1 cellular context compared by ENCODE assay signal in the genomic region with DNA sequence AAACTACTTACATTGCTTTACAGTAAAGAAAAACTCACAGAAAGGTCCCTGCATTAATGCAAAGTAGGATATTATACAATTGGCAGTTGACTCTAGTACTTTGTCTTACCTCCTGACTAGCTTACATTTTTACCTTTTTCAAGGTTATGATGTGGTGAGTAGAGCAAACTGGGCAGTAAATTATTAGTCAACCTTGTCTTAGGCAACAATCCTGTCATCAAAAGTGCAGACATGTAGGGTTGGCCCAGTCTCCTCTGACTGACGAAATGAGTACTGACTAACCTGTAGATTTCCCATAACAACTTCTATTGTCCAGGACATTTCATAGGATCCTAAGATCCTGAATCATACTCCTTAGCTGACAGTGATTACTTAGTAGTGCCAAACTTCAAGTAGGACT.
TF ChIP-seq lines count a peak whose summit lies in the region.

No MANE protein-coding gene starts in this region.

TF ChIP-seq in HepG2, 621 proteins besides CTCF, POLR2A, EP300 and RAD21 (continued from another document and continues in another):
- TF ChIP-seq ZFY (CRISPR knock-in tag; IDR thresholded peaks at IDR 0.05) (no peak), JDP2 (CRISPR knock-in tag; IDR thresholded peaks at IDR 0.05; ENCODE audit: borderline replicate concordance) (no peak), BCL6 (CRISPR knock-in tag; IDR thresholded peaks at IDR 0.05) (peak; percentile 80), SCMH1 (CRISPR knock-in tag; IDR thresholded peaks at IDR 0.05; ENCODE audit: borderline replicate concordance) (no peak), YEATS2 (CRISPR knock-in tag; IDR thresholded peaks at IDR 0.05; ENCODE audit: borderline replicate concordance) (no peak), FOXP1 (IDR thresholded peaks at IDR 0.05) (no peak), FOXP1 (CRISPR knock-in tag; IDR thresholded peaks at IDR 0.05) (peak; percentile 43), SMYD3 (CRISPR knock-in tag; IDR thresholded peaks at IDR 0.05) (0 out of 2 replicates have a peak, but pooled peaks have one; percentile 56), HMG20A (CRISPR knock-in tag; IDR thresholded peaks at IDR 0.05; ENCODE audit: borderline replicate concordance) (peak; percentile 69), PCBP1 (IDR thresholded peaks at IDR 0.05; ENCODE audit: borderline replicate concordance, low read depth, low read length) (no peak), SAP130 (CRISPR knock-in tag; IDR thresholded peaks at IDR 0.05; ENCODE audit: low read depth) (peak; percentile 54), TBX2 (CRISPR knock-in tag; IDR thresholded peaks at IDR 0.05; ENCODE audit: borderline replicate concordance) (peak; percentile 50; the same call in 1 of the 2 replicates), FLYWCH1 (CRISPR knock-in tag; IDR thresholded peaks at IDR 0.05) (no peak), ARNTL (CRISPR knock-in tag; IDR thresholded peaks at IDR 0.05) (no peak), ZNF747 (CRISPR knock-in tag; IDR thresholded peaks at IDR 0.05; ENCODE audit: borderline replicate concordance) (no peak), MTA3 (CRISPR knock-in tag; IDR thresholded peaks at IDR 0.05) (no peak), ZNF83 (CRISPR knock-in tag; IDR thresholded peaks at IDR 0.05; ENCODE audit: borderline replicate concordance) (no peak), GFI1 (CRISPR knock-in tag; IDR thresholded peaks at IDR 0.05; ENCODE audit: borderline replicate concordance) (peak; percentile 65), RXRA (CRISPR knock-in tag; IDR thresholded peaks at IDR 0.05) (no peak), RBM39 (IDR thresholded peaks at IDR 0.05; ENCODE audit: low read depth, low read length, poor library complexity, severe bottlenecking) (no peak), ZNF260 (CRISPR knock-in tag; IDR thresholded peaks at IDR 0.05; ENCODE audit: borderline replicate concordance, low read depth) (no peak), KLF13 (CRISPR knock-in tag; IDR thresholded peaks at IDR 0.05) (no peak), ZBTB8A (CRISPR knock-in tag; IDR thresholded peaks at IDR 0.05; ENCODE audit: borderline replicate concordance, low read depth) (no peak), RCOR2 (CRISPR knock-in tag; IDR thresholded peaks at IDR 0.05) (peak; percentile 72), YEATS4 (CRISPR knock-in tag; IDR thresholded peaks at IDR 0.05; ENCODE audit: borderline replicate concordance) (peak; percentile 30; the same call in 1 of the 2 replicates), KDM5B (CRISPR knock-in tag; IDR thresholded peaks at IDR 0.05; ENCODE audit: borderline replicate concordance) (no peak), EHMT2 (IDR thresholded peaks at IDR 0.05; ENCODE audit: borderline replicate concordance, low read depth, low read length) (peak; percentile 77; the same call in 1 of the 2 replicates), ETV5 (CRISPR knock-in tag; IDR thresholded peaks at IDR 0.05; ENCODE audit: borderline replicate concordance) (no peak), NCOR1 (IDR thresholded peaks at IDR 0.05; ENCODE audit: borderline replicate concordance, low read length) (peak; percentile 52; the same call in 1 of the 2 replicates), CBX1 (IDR thresholded peaks at IDR 0.05; ENCODE audit: low read depth) (no peak), RARA (CRISPR knock-in tag; IDR thresholded peaks at IDR 0.05) (peak; percentile 63), ARNT2 (CRISPR knock-in tag; IDR thresholded peaks at IDR 0.05; ENCODE audit: low read depth) (no peak), NFE2L2 (IDR thresholded peaks at IDR 0.05; ENCODE audit: low read length) (no peak), ZSCAN12 (CRISPR knock-in tag; IDR thresholded peaks at IDR 0.05) (no peak), ZNF549 (CRISPR knock-in tag; IDR thresholded peaks at IDR 0.05) (no peak), TARDBP (CRISPR knock-in tag; IDR thresholded peaks at IDR 0.05) (peak; percentile 58; the same call in 1 of the 2 replicates), FOXJ3 (CRISPR knock-in tag; IDR thresholded peaks at IDR 0.05; ENCODE audit: borderline replicate concordance) (peak; percentile 37; the same call in 1 of the 2 replicates), RFX5 (IDR thresholded peaks at IDR 0.05; ENCODE audit: low read depth, low read length) (no peak), SIX1 (CRISPR knock-in tag; IDR thresholded peaks at IDR 0.05; ENCODE audit: borderline replicate concordance) (no peak), CEBPB (IDR thresholded peaks at IDR 0.05; ENCODE audit: borderline replicate concordance, low read depth, low read length) (peak; percentile 95), ZKSCAN8 (CRISPR knock-in tag; IDR thresholded peaks at IDR 0.05; ENCODE audit: borderline replicate concordance) (peak; percentile 18; the same call in 1 of the 2 replicates)
- TF ChIP-seq, protein P1, sequence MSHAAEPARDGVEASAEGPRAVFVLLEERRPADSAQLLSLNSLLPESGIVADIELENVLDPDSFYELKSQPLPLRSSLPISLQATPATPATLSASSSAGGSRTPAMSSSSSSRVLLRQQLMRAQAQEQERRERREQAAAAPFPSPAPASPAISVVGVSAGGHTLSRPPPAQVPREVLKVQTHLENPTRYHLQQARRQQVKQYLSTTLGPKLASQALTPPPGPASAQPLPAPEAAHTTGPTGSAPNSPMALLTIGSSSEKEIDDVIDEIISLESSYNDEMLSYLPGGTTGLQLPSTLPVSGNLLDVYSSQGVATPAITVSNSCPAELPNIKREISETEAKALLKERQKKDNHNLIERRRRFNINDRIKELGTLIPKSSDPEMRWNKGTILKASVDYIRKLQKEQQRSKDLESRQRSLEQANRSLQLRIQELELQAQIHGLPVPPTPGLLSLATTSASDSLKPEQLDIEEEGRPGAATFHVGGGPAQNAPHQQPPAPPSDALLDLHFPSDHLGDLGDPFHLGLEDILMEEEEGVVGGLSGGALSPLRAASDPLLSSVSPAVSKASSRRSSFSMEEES (CRISPR knock-in tag; IDR thresholded peaks at IDR 0.05) = peak; percentile 64; the same call in 1 of the 2 replicates
- TF ChIP-seq, protein P2, sequence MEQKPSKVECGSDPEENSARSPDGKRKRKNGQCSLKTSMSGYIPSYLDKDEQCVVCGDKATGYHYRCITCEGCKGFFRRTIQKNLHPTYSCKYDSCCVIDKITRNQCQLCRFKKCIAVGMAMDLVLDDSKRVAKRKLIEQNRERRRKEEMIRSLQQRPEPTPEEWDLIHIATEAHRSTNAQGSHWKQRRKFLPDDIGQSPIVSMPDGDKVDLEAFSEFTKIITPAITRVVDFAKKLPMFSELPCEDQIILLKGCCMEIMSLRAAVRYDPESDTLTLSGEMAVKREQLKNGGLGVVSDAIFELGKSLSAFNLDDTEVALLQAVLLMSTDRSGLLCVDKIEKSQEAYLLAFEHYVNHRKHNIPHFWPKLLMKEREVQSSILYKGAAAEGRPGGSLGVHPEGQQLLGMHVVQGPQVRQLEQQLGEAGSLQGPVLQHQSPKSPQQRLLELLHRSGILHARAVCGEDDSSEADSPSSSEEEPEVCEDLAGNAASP (CRISPR knock-in tag; IDR thresholded peaks at IDR 0.05; ENCODE audit: borderline replicate concordance) = peak; percentile 51; the same call in 1 of the 2 replicates
- TF ChIP-seq, protein P3, sequence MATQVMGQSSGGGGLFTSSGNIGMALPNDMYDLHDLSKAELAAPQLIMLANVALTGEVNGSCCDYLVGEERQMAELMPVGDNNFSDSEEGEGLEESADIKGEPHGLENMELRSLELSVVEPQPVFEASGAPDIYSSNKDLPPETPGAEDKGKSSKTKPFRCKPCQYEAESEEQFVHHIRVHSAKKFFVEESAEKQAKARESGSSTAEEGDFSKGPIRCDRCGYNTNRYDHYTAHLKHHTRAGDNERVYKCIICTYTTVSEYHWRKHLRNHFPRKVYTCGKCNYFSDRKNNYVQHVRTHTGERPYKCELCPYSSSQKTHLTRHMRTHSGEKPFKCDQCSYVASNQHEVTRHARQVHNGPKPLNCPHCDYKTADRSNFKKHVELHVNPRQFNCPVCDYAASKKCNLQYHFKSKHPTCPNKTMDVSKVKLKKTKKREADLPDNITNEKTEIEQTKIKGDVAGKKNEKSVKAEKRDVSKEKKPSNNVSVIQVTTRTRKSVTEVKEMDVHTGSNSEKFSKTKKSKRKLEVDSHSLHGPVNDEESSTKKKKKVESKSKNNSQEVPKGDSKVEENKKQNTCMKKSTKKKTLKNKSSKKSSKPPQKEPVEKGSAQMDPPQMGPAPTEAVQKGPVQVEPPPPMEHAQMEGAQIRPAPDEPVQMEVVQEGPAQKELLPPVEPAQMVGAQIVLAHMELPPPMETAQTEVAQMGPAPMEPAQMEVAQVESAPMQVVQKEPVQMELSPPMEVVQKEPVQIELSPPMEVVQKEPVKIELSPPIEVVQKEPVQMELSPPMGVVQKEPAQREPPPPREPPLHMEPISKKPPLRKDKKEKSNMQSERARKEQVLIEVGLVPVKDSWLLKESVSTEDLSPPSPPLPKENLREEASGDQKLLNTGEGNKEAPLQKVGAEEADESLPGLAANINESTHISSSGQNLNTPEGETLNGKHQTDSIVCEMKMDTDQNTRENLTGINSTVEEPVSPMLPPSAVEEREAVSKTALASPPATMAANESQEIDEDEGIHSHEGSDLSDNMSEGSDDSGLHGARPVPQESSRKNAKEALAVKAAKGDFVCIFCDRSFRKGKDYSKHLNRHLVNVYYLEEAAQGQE (IDR thresholded peaks at IDR 0.05; ENCODE audit: borderline replicate concordance in 1 of 2, low read depth in 1 of 2, low read length in 2 of 2) = no peak
- TF ChIP-seq, protein P4, sequence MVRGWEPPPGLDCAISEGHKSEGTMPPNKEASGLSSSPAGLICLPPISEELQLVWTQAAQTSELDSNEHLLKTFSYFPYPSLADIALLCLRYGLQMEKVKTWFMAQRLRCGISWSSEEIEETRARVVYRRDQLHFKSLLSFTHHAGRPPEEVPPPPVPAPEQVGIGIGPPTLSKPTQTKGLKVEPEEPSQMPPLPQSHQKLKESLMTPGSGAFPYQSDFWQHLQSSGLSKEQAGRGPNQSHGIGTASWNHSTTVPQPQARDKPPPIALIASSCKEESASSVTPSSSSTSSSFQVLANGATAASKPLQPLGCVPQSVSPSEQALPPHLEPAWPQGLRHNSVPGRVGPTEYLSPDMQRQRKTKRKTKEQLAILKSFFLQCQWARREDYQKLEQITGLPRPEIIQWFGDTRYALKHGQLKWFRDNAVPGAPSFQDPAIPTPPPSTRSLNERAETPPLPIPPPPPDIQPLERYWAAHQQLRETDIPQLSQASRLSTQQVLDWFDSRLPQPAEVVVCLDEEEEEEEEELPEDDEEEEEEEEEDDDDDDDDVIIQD (CRISPR knock-in tag; IDR thresholded peaks at IDR 0.05; ENCODE audit: low read depth) = peak; percentile 96
- TF ChIP-seq, protein P5, sequence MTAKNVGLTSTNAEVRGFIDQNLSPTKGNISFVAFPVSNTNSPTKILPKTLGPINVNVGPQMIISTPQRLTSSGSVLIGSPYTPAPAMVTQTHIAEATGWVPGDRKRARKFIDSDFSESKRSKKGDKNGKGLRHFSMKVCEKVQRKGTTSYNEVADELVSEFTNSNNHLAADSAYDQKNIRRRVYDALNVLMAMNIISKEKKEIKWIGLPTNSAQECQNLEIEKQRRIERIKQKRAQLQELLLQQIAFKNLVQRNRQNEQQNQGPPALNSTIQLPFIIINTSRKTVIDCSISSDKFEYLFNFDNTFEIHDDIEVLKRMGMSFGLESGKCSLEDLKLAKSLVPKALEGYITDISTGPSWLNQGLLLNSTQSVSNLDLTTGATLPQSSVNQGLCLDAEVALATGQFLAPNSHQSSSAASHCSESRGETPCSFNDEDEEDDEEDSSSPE (CRISPR knock-in tag; IDR thresholded peaks at IDR 0.05) = no peak
- TF ChIP-seq, protein P6, sequence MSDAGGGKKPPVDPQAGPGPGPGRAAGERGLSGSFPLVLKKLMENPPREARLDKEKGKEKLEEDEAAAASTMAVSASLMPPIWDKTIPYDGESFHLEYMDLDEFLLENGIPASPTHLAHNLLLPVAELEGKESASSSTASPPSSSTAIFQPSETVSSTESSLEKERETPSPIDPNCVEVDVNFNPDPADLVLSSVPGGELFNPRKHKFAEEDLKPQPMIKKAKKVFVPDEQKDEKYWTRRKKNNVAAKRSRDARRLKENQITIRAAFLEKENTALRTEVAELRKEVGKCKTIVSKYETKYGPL (CRISPR knock-in tag; IDR thresholded peaks at IDR 0.05) = peak; percentile 87; the same call in 1 of the 2 replicates
- TF ChIP-seq, protein P7, sequence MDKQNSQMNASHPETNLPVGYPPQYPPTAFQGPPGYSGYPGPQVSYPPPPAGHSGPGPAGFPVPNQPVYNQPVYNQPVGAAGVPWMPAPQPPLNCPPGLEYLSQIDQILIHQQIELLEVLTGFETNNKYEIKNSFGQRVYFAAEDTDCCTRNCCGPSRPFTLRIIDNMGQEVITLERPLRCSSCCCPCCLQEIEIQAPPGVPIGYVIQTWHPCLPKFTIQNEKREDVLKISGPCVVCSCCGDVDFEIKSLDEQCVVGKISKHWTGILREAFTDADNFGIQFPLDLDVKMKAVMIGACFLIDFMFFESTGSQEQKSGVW (CRISPR knock-in tag; IDR thresholded peaks at IDR 0.05; ENCODE audit: borderline replicate concordance) = no peak
- TF ChIP-seq, protein P8, sequence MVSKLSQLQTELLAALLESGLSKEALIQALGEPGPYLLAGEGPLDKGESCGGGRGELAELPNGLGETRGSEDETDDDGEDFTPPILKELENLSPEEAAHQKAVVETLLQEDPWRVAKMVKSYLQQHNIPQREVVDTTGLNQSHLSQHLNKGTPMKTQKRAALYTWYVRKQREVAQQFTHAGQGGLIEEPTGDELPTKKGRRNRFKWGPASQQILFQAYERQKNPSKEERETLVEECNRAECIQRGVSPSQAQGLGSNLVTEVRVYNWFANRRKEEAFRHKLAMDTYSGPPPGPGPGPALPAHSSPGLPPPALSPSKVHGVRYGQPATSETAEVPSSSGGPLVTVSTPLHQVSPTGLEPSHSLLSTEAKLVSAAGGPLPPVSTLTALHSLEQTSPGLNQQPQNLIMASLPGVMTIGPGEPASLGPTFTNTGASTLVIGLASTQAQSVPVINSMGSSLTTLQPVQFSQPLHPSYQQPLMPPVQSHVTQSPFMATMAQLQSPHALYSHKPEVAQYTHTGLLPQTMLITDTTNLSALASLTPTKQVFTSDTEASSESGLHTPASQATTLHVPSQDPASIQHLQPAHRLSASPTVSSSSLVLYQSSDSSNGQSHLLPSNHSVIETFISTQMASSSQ (IDR thresholded peaks at IDR 0.05; ENCODE audit: low read depth) = peak; percentile 87
- TF ChIP-seq, protein P8 (CRISPR knock-in tag; IDR thresholded peaks at IDR 0.05; ENCODE audit: borderline replicate concordance) = peak; percentile 95; the same call in 1 of the 2 replicates
